In the genomic region with DNA sequence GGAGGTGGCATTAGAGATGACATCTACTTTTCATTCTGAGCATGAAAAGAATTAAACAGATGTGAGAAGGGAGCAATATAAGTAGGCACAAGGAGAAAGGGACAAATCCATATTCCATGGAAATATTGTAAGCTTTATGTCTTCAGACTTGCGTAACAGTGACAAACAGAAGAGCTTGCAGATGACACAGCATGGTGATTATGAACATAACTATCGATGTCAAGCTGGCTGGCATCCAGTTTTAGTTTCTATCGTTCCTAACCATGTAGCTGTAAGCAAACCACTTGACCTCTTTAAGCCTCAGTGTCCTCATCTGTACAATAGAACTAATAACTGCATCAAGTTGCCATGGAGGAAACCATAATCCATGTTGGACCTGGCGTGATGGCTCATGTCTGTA, we compare ENCODE assay signal across 21 cellular contexts.
"Had no signal": no experiment of that assay in that cellular context is flagged by ENCODE, and none has a peak within 500 bp of the region (broad histone marks: within the 10 kb centered on the region; RNA-seq: fewer than 3 reads in every experiment).

No MANE protein-coding gene starts in this region.

- ATAC-seq: activated CD8-positive, alpha-beta T cell treated with anti-CD3 and anti-CD28 coated beads, Interleukin-2, amount 10 ng/mL, durations not matched to agents 7 days and 5 days; activated naive CD8-positive, alpha-beta T cell treated with anti-CD3 and anti-CD28 coated beads, Interleukin-2, amount 50 U/mL, for 24 hours; body of pancreas; natural killer cell treated with Interleukin-12 subunit alpha and Interleukin-12 subunit beta and Interleukin-15 and Interleukin-18, amount 100 ng/mL, for 72 hours; stimulated activated naive CD8-positive, alpha-beta T cell treated with anti-CD3 and anti-CD28 coated beads, Interleukin-15, Interleukin-2, amounts not matched to agents 100 U/mL and 50 U/mL, for 24 hours; T-cell had no signal

- H3K4me3 ChIP-seq: body of pancreas, left ventricle myocardium inferior, prostate gland, right atrium auricular region, upper lobe of left lung had no signal

- H3K27ac ChIP-seq: body of pancreas, left ventricle myocardium inferior, prostate gland, right atrium auricular region, upper lobe of left lung, WERI-Rb-1 had no signal

- H3K27me3 ChIP-seq: body of pancreas, right atrium auricular region, upper lobe of left lung had no signal

- DNase-seq: activated CD4-positive, alpha-beta T cell treated with anti-CD3 and anti-CD28 coated beads, Interleukin-2, amount 50 U/mL, for 1 hour; activated CD4-positive, CD25-positive, alpha-beta regulatory T cell treated with anti-CD3 and anti-CD28 coated beads, Interleukin-2, amount 50 U/mL, for 72 hours; activated CD8-positive, alpha-beta T cell treated with anti-CD3 and anti-CD28 coated beads, Interleukin-2, amount 10 ng/mL, durations not matched to agents 7 days and 5 days; activated gamma-delta T cell; activated naive CD4-positive, alpha-beta T cell treated with anti-CD3 and anti-CD28 coated beads, Interleukin-2, amount 50 U/mL, for 16 hours; activated naive CD8-positive, alpha-beta T cell treated with anti-CD3 and anti-CD28 coated beads, Interleukin-2, amount 50 U/mL, for 24 hours; anterior cingulate cortex; body of pancreas; caudate nucleus; endodermal cell; hippocampal formation; left ventricle myocardium inferior; midbrain; stimulated activated CD4-positive, alpha-beta T cell treated with anti-CD3 and anti-CD28 coated beads, Interleukin-4, amount 100 ng/mL, for 24 hours; stimulated activated naive CD8-positive, alpha-beta T cell treated with anti-CD3 and anti-CD28 coated beads, Interleukin-15, Interleukin-2, amounts not matched to agents 100 U/mL and 50 U/mL, for 24 hours; T-cell; upper lobe of left lung; WERI-Rb-1 had no signal

- H3K4me1 ChIP-seq: body of pancreas, left ventricle myocardium inferior, prostate gland, right atrium auricular region, upper lobe of left lung had no signal

- H3K9me3 ChIP-seq: body of pancreas, prostate gland, right atrium auricular region had no signal

- H3K36me3 ChIP-seq: left ventricle myocardium inferior, prostate gland, right atrium auricular region, upper lobe of left lung, WERI-Rb-1 had no signal
